9 cellular contexts compared by ENCODE assay signal in the genomic region with DNA sequence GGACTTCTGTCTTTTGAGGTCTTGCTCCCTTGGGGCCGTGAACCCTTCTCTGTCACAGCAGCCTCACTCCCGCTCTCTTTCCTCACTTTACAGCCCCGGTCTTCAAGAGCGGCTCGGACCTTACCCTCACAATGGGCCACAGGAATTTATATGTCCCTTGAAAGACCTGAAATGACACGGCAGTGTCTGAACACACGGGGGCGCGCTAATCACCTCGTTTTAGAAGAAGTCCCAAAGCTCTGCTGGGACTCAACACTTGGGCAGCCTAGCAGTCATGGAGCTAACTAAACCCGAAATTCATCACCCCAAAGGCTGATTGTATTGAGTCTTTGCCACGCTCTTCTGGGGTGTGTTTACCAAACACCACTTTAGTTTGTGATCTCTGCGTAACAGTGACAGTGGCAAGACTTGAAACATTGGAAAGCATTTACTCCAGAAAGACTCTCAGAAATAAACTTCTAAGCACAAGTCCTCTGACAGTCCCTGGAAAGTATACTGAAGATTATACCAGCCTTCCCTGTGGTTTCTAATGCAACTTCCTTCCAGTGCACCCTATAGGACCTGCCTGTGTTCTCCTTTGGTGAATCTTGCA. TPM values are rescaled to one million over a fixed set of nuclear protein-coding genes. Genes with fewer than 3 reads are reported as not detected.
DNase-seq lines count a peak whose midpoint lies in the region; ATAC-seq and TF ChIP-seq lines count a peak whose summit lies in the region.
"Had no signal": no experiment of that assay in that cellular context is flagged by ENCODE, and none has a peak within 500 bp of the region (broad histone marks: within the 10 kb centered on the region; RNA-seq: fewer than 3 reads in every experiment).

No MANE protein-coding gene starts in this region.

- H3K36me3 ChIP-seq in GM23338 (ENCODE audit: insufficient read depth) = no peaks in the 10 kb centered on the region

- no peak overlapping the region for H3K27ac Mint-ChIP-seq in GM23338
- H3K27ac Mint-ChIP-seq in activated T-cell treated with anti-CD3 and anti-CD28 coated beads, Interleukin-2, amount 50 U/mL, for 72 hours = no peak overlapping the region

- peaks cover 7% of the 10 kb centered on the region; the same call in 2 of the 3 replicates for H3K36me3 Mint-ChIP-seq in GM23338 (ENCODE audit: low read depth)
- H3K36me3 Mint-ChIP-seq in activated T-cell treated with anti-CD3 and anti-CD28 coated beads, Interleukin-2, amount 50 U/mL, for 72 hours (ENCODE audit: insufficient read depth in 2 of 2) = peaks cover 1 to 6% of the 10 kb centered on the region in 2 donors

- H3K79me2 ChIP-seq in GM23338 (replicated peaks; ENCODE audit: insufficient read depth) = no peaks in the 10 kb centered on the region

- no peak overlapping the region for H3K4me2 ChIP-seq in GM23338

- no peaks in the 10 kb centered on the region for H4K20me1 ChIP-seq in GM23338 (replicated peaks; ENCODE audit: insufficient read depth)

- intact Hi-C loops in Right ventricle myocardium inferior (cut with DNase I) = no loop called here
- intact Hi-C loops in posterior vena cava (cut with DNase I) = loop anchor here in 1 of 2 donors (10.0 kb wide), 1 partner anchor 251 kb away; no protein-coding TSS in a partner anchor

- H3K4me1 ChIP-seq in GM23338 (ENCODE audit: insufficient read depth) = no peaks in the 10 kb centered on the region

- ATAC-seq in GM23338 (peak; percentile 99), Right ventricle myocardium inferior (peak; percentile 26)
- ATAC-seq in activated T-cell treated with anti-CD3 and anti-CD28 coated beads, Interleukin-2, amount 50 U/mL, for 72 hours (replicated peaks in 1 of 2) = peak in 1 of 2 donors; percentile 48

- H3K4me3 ChIP-seq in GM23338 (no peak overlapping the region), coronary artery (no peak overlapping the region)

- peaks cover 2% of the 10 kb centered on the region; the same call in 2 of the 3 replicates for H3K4me1 Mint-ChIP-seq in GM23338
- peaks cover 4% of the 10 kb centered on the region for H3K4me1 Mint-ChIP-seq in activated T-cell treated with anti-CD3 and anti-CD28 coated beads, Interleukin-2, amount 50 U/mL, for 72 hours (ENCODE audit: low read depth)

- in situ Hi-C loops in Caki2 (cut with HindIII; ENCODE audit: low pct_unique_long_range_greater_than_20kb, low sequenced_read_pairs) = no loop called here

- no peaks in the 10 kb centered on the region for H3K9me2 ChIP-seq in GM23338 (ENCODE audit: insufficient read depth)

- peak overlapping the region; percentile 67; the same call in 1 of the 2 replicates for H2AFZ ChIP-seq in GM23338

- peaks cover 16% of the 10 kb centered on the region for H3K9me3 Mint-ChIP-seq in GM23338
- peaks cover under 1 to 8% of the 10 kb centered on the region in 2 donors for H3K9me3 Mint-ChIP-seq in activated T-cell treated with anti-CD3 and anti-CD28 coated beads, Interleukin-2, amount 50 U/mL, for 72 hours

- H3K27me3 ChIP-seq in GM23338 (ENCODE audit: insufficient read depth) = no peaks in the 10 kb centered on the region

- peak; percentile 15 for DNase-seq in Caki2 (ENCODE audit: low read depth)
- DNase-seq in GM23338 (ENCODE audit: low spot score) = peak; percentile 95
- DNase-seq in NCI-H69 (lab: John Stamatoyannopoulos, UW) = peak; percentile 71
- DNase-seq in activated T-cell treated with anti-CD3 and anti-CD28 coated beads, Interleukin-2, amount 50 U/mL, for 72 hours = peak; percentile 51 to 66
- DNase-seq in Right ventricle myocardium inferior (ENCODE audit: missing footprints) = peak; percentile 83
- DNase-seq in posterior vena cava (ENCODE audit: low spot score) = peak; percentile 91
- no peak for DNase-seq in coronary artery (ENCODE audit: low spot score)
- no peak for DNase-seq in NCI-H510A treated with DMSO at 0.1 percent for 48 hours (lab: John Stamatoyannopoulos, UW)

- H3F3A ChIP-seq in GM23338 (replicated peaks; ENCODE audit: low read depth) = no peaks in the 10 kb centered on the region

- no peak overlapping the region for H3K4me3 Mint-ChIP-seq in GM23338
- peak overlapping the region; percentile 50 to 56 for H3K4me3 Mint-ChIP-seq in activated T-cell treated with anti-CD3 and anti-CD28 coated beads, Interleukin-2, amount 50 U/mL, for 72 hours

- TF ChIP-seq CTCF in GM23338 (conservative IDR thresholded peaks at IDR 0.05; ENCODE audit: low read depth in 2 of 2) (peak; percentile 89 to 91), coronary artery (IDR thresholded peaks at IDR 0.05) (no peak)

- no peak overlapping the region for H3K27ac ChIP-seq in GM23338 (ENCODE audit: low read depth)
- no peak overlapping the region for H3K27ac ChIP-seq in coronary artery

- peaks cover 4% of the 10 kb centered on the region for H3K27me3 Mint-ChIP-seq in GM23338 (ENCODE audit: insufficient read depth, low read depth, poor library complexity)
- H3K27me3 Mint-ChIP-seq in activated T-cell treated with anti-CD3 and anti-CD28 coated beads, Interleukin-2, amount 50 U/mL, for 72 hours (ENCODE audit: low read depth) = peaks cover 23% of the 10 kb centered on the region

TF ChIP-seq in GM23338, 12 proteins besides CTCF, POLR2A, EP300 and RAD21 (continues in another document):
- TF ChIP-seq CREB1 (CRISPR knock-in tag; IDR thresholded peaks at IDR 0.05; ENCODE audit: low read depth) = 0 out of 2 replicates have a peak, but pooled peaks have one; percentile 19

RNA-seq across cellular contexts. Expression of gene SERPINA11, which starts 29.0 kb away (rescaled TPM):
- not detected in 2 replicates for total RNA-seq in Caki2 (2014; rRNA removed; shearing (Covaris generic); ENCODE audit: low replicate concordance)
- 0.14 TPM in 1 of 2 replicates, not detected in the other for total RNA-seq in GM23338 (2014; rRNA removed; shearing (Covaris generic))
- polyA plus RNA-seq in GM23338 (2016; fragmentation: Nextera tagmentation; extraction: Ambion mirVana) = 0.13 TPM in 1 of 2 replicates, not detected in the other
- total RNA-seq in activated T-cell treated with anti-CD3 and anti-CD28 coated beads, Interleukin-2, amount 50 U/mL, for 72 hours = not detected
- total RNA-seq in Right ventricle myocardium inferior = not detected
- total RNA-seq in posterior vena cava = not detected
- total RNA-seq: urinary bladder had no signal

RNA-seq across cellular contexts. Expression of gene SERPINA1, which starts 35.2 kb away (rescaled TPM):
- 0.24 and 1.1 TPM in 2 replicates for total RNA-seq in Caki2 (2014; rRNA removed; shearing (Covaris generic); ENCODE audit: low replicate concordance)
- total RNA-seq in GM23338 (2014; rRNA removed; shearing (Covaris generic)) = not detected in 2 replicates
- polyA plus RNA-seq in GM23338 (2016; fragmentation: Nextera tagmentation; extraction: Ambion mirVana) = not detected in 2 replicates
- 10 to 100 TPM; 20.3 to 68.9 TPM for total RNA-seq in activated T-cell treated with anti-CD3 and anti-CD28 coated beads, Interleukin-2, amount 50 U/mL, for 72 hours
- 9.1 TPM for total RNA-seq in Right ventricle myocardium inferior
- total RNA-seq in posterior vena cava = 10 to 100 TPM; 10.3 to 34.5 TPM

RNA-seq across cellular contexts. Expression of gene SERPINA9, which starts 52.4 kb away (rescaled TPM):
- not detected in 2 replicates for total RNA-seq in Caki2 (2014; rRNA removed; shearing (Covaris generic); ENCODE audit: low replicate concordance)
- total RNA-seq in GM23338 (2014; rRNA removed; shearing (Covaris generic)) = not detected in 2 replicates
- not detected in 2 replicates for polyA plus RNA-seq in GM23338 (2016; fragmentation: Nextera tagmentation; extraction: Ambion mirVana)
- not detected for total RNA-seq in activated T-cell treated with anti-CD3 and anti-CD28 coated beads, Interleukin-2, amount 50 U/mL, for 72 hours
- total RNA-seq in Right ventricle myocardium inferior = not detected
- not detected for total RNA-seq in posterior vena cava
- total RNA-seq: urinary bladder had no signal
- polyA plus RNA-seq: urinary bladder had no signal

RNA-seq across cellular contexts. Expression of gene SERPINA2, which starts 57.1 kb away (rescaled TPM):
- not detected in 2 replicates for total RNA-seq in Caki2 (2014; rRNA removed; shearing (Covaris generic); ENCODE audit: low replicate concordance)
- not detected in 2 replicates for total RNA-seq in GM23338 (2014; rRNA removed; shearing (Covaris generic))
- polyA plus RNA-seq in GM23338 (2016; fragmentation: Nextera tagmentation; extraction: Ambion mirVana) = not detected in 2 replicates
- not detected for total RNA-seq in activated T-cell treated with anti-CD3 and anti-CD28 coated beads, Interleukin-2, amount 50 U/mL, for 72 hours
- total RNA-seq in Right ventricle myocardium inferior = not detected
- not detected for total RNA-seq in posterior vena cava
- total RNA-seq: urinary bladder had no signal
- polyA plus RNA-seq: urinary bladder had no signal

Comparison
In these comparisons a context has a peak if more than half of its experiments do, and no peak if none do; other contexts are left out.
1. DNase-seq: peak in Caki2 (single experiment), GM23338 (single experiment), NCI-H69 (single experiment), activated T-cell treated with anti-CD3 and anti-CD28 coated beads, Interleukin-2, amount 50 U/mL, for 72 hours (2 of 2), Right ventricle myocardium inferior (single experiment) and posterior vena cava (single experiment); none in coronary artery (single experiment) and NCI-H510A treated with DMSO at 0.1 percent for 48 hours (single experiment).